ENCODE assay signal across 8 cellular contexts in the genomic region with DNA sequence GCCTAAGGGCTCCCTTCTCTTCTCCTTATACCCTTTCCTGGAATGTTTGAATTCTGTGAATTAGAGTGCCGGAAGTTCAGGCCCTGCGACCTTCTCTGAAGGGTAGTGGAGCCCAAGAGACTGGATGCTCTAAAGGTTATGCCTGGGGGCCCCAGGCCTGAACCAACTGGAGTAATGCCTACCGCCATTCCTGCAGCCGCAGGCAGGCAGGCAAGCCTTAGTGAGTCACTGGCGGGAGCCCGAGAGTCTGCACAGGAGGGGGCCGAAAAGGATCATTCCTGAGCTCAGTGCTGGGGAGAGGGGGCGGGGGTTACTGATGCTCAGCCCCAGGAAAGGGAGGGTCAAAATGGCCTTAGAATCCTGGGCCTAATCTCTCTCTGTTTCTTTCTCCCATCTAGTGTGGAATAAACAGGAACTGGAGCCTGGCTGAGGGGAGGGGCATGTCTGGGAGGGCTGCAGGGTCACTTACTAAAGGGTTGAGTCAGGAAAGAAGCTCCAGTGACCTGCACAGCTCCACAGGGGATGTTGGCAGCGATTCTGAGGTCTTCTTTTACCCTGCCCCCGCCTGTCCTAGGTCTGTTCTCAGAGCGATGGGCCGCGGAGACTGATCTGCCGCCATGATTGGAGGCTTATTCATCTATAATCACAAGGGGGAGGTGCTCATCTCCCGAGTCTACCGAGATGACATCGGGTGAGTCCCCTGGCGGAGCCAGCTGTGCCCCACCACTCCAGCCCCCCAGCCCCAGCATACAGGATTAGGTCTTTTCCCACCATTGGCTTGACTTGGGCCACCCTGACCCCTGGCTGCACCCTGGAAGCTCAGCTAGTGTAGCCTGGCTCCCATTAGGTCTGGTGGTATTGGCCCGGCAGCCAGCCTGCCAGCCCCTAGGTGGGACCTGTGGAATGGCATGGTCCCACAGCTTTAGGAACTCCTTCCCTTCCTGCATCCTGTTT. TPM values are rescaled to one million over a fixed set of nuclear protein-coding genes. Genes with fewer than 3 reads are reported as not detected.
DNase-seq lines count a peak whose midpoint lies in the region; ATAC-seq and TF ChIP-seq lines count a peak whose summit lies in the region.

No MANE protein-coding gene starts in this region.

- no peak overlapping the region for H2AFZ ChIP-seq in SK-N-SH (ENCODE audit: low read depth)

- H3K9me3 Mint-ChIP-seq in endodermal cell (no peaks in the 10 kb centered on the region), memory B cell (no peaks in the 10 kb centered on the region)

- no peak for ATAC-seq in memory B cell (ENCODE audit: low read depth)
- no peak for ATAC-seq in HG02852 (IDR thresholded peaks at IDR 0.05; ENCODE audit: unreplicated experiment)
- no peak for ATAC-seq in GM18517 (IDR thresholded peaks at IDR 0.05; ENCODE audit: unreplicated experiment)

- H3F3A ChIP-seq in SK-N-SH (replicated peaks; ENCODE audit: insufficient read depth), result peaks cover 40% of the 10 kb centered on the region

- peaks cover 28% of the 10 kb centered on the region for H4K20me1 ChIP-seq in SK-N-SH (ENCODE audit: insufficient read depth)

- H3K4me1 Mint-ChIP-seq in endodermal cell (peaks cover 19% of the 10 kb centered on the region), memory B cell (peaks cover 17% of the 10 kb centered on the region)

- peak overlapping the region; percentile 97 for H3K4me3 ChIP-seq in H7 (ENCODE audit: insufficient read depth, low read depth, low read length)
- H3K4me3 ChIP-seq in SK-N-SH (ENCODE audit: low read depth in 2 of 2, low read length in 1 of 2), result peak overlapping the region; percentile 93 to 96
- H3K4me3 ChIP-seq in endodermal cell (ENCODE audit: low read length), result peak overlapping the region; percentile 96
- peak overlapping the region in 1 of 3 donors; percentile 87 for H3K4me3 ChIP-seq in thyroid gland (replicated peaks in 1 of 3)

- no peaks in the 10 kb centered on the region for H3K27me3 ChIP-seq in H7 (ENCODE audit: control insufficient read depth, insufficient read depth, low read length)
- no peaks in the 10 kb centered on the region for H3K27me3 ChIP-seq in SK-N-SH (ENCODE audit: insufficient read depth)
- no peaks in the 10 kb centered on the region for H3K27me3 ChIP-seq in endodermal cell (ENCODE audit: control insufficient read depth, insufficient read depth, low read length, poor library complexity, severe bottlenecking)
- H3K27me3 ChIP-seq in thyroid gland, result no peaks in the 10 kb centered on the region

- H3K27me3 Mint-ChIP-seq in endodermal cell (ENCODE audit: insufficient read depth) (no peaks in the 10 kb centered on the region), memory B cell (no peaks in the 10 kb centered on the region)

- H3K36me3 Mint-ChIP-seq in endodermal cell (ENCODE audit: low read depth) (peaks cover 58% of the 10 kb centered on the region), memory B cell (peaks cover 20% of the 10 kb centered on the region)

- TF ChIP-seq POLR2A in thyroid gland (IDR thresholded peaks at IDR 0.05), result no peak

- in situ Hi-C loops in ACHN (cut with HindIII; ENCODE audit: low pct_ligation_motif_present, low pct_unique_long_range_greater_than_20kb, low sequenced_read_pairs), result no loop called here

- TF ChIP-seq RAD21 in SK-N-SH (IDR thresholded peaks at IDR 0.05; ENCODE audit: low read length), result no peak

- H3K4me3 Mint-ChIP-seq in endodermal cell (peak overlapping the region; percentile 98), memory B cell (peak overlapping the region; percentile 56)

- no peak for TF ChIP-seq CTCF in SK-N-SH (IDR thresholded peaks at IDR 0.05)
- TF ChIP-seq CTCF in endodermal cell (conservative IDR thresholded peaks at IDR 0.05), result peak; percentile 26
- no peak for TF ChIP-seq CTCF in thyroid gland (IDR thresholded peaks at IDR 0.05)

- H3K4me1 ChIP-seq in SK-N-SH (ENCODE audit: control insufficient read depth in 1 of 2, insufficient read depth in 2 of 2, low read depth in 1 of 2, low read length in 1 of 2), result peaks cover 29% of the 10 kb centered on the region in 2 experiments
- H3K4me1 ChIP-seq in endodermal cell (ENCODE audit: control insufficient read depth, insufficient read depth, low read length), result peaks cover 15% of the 10 kb centered on the region
- H3K4me1 ChIP-seq in thyroid gland, result peaks cover 26 to 29% of the 10 kb centered on the region in 2 donors

- peaks cover 54% of the 10 kb centered on the region for H3K79me2 ChIP-seq in SK-N-SH (ENCODE audit: insufficient read depth)

- 0 out of 4 replicates have a peak, but pooled peaks of 1 of the 2 experiments have one; percentile 24 for TF ChIP-seq EP300 in SK-N-SH (IDR thresholded peaks at IDR 0.05; ENCODE audit: borderline replicate concordance in 1 of 2, low read depth in 1 of 2, low read length in 1 of 2)

- intact Hi-C loops in thyroid gland (cut with DNase I), result loop anchor here (5.0 kb wide), 1 partner anchor 126 kb away; no protein-coding TSS in a partner anchor

- H3K9me2 ChIP-seq in SK-N-SH, result no peaks in the 10 kb centered on the region

- H3K36me3 ChIP-seq in H7 (replicated peaks; ENCODE audit: control insufficient read depth, insufficient read depth, low read length) (peaks cover 40% of the 10 kb centered on the region), SK-N-SH (replicated peaks in 1 of 2; ENCODE audit: control insufficient read depth in 1 of 2, insufficient read depth in 2 of 2, low read length in 1 of 2) (peaks cover 50 to 58% of the 10 kb centered on the region in 2 experiments), endodermal cell (ENCODE audit: control insufficient read depth, insufficient read depth, low read length) (peaks cover 62% of the 10 kb centered on the region), thyroid gland (peaks cover 34 to 39% of the 10 kb centered on the region in 2 donors)

- H3K9me3 ChIP-seq in SK-N-SH, result no peaks in the 10 kb centered on the region
- no peaks in the 10 kb centered on the region for H3K9me3 ChIP-seq in endodermal cell (ENCODE audit: control insufficient read depth, low read length)
- no peaks in the 10 kb centered on the region for H3K9me3 ChIP-seq in thyroid gland

- H3K27ac Mint-ChIP-seq in endodermal cell (peak overlapping the region; percentile 99), memory B cell (no peak overlapping the region)

- POLR2A ChIA-PET in SK-N-SH (lab: Yijun Ruan, JAX), result interaction anchor here (0.6 to 1.6 kb wide), 3 partner anchors 10 to 92 kb away, joined by 3 to 6 read pairs (median 4); a partner anchor contains a TSS

- peak overlapping the region; percentile 77 for H3K9ac ChIP-seq in SK-N-SH
- peak overlapping the region; percentile 81 for H3K9ac ChIP-seq in endodermal cell (ENCODE audit: extremely low read depth, low read length, poor library complexity, severe bottlenecking)

- CTCF ChIA-PET in SK-N-SH (lab: Yijun Ruan, JAX), result interaction anchor here (0.8 to 7.0 kb wide), 9 partner anchors 9 to 281 kb away, joined by 3 to 30 read pairs (median 4); a partner anchor contains a TSS

- DNase-seq in ACHN (peak; percentile 95), H7 (peak; percentile 94), SK-N-SH (peak; percentile 75), endodermal cell (peak; percentile 98), memory B cell (ENCODE audit: low spot score in 2 of 2) (no peak), thyroid gland (peak; percentile 65 to 67)

- H3K4me2 ChIP-seq in SK-N-SH, result peak overlapping the region; percentile 89

- peak overlapping the region; percentile 84 to 86 for H3K27ac ChIP-seq in SK-N-SH (ENCODE audit: low read depth in 2 of 2, low read length in 1 of 2)
- H3K27ac ChIP-seq in endodermal cell (ENCODE audit: low read depth, low read length), result peak overlapping the region; percentile 58
- peak overlapping the region; percentile 1 to 91 (median 64) for H3K27ac ChIP-seq in thyroid gland

- 15% methylated on average over 19 of the region's 19 CpGs for WGBS in SK-N-SH (ENCODE audit: low lambda C conversion rate)
- WGBS in endodermal cell (ENCODE audit: insufficient coverage in 1 of 2, insufficient read length in 1 of 2), 2 experiments, result 10 to 17% methylated on average over 11 to 19 of the region's 19 CpGs
- WGBS in thyroid gland, 2 donors, result 34 to 39% methylated on average over 16 to 19 of the region's 19 CpGs

RNA-seq across cellular contexts. Expression of a gene that starts 2.0 kb away (rescaled TPM):
- total RNA-seq in H7 (2014; rRNA removed; shearing (Covaris generic)), result 567 and 667 TPM in 2 replicates
- 645 and 759 TPM in 2 replicates for polyA plus RNA-seq in SK-N-SH (2012; rRNA removed)
- polyA plus RNA-seq in SK-N-SH (2012; cell fraction: cytosol; rRNA removed), result 537 and 665 TPM in 2 replicates
- 480 and 683 TPM in 2 replicates for polyA plus RNA-seq in SK-N-SH (2012; cell fraction: nucleus; rRNA removed)
- total RNA-seq in endodermal cell (100 to 1,000 TPM; 412 to 450 TPM), thyroid gland (100 to 1,000 TPM; 180 to 302 (median 212) TPM)
- 350 TPM for polyA plus RNA-seq in endodermal cell (2013, experiment 1 of 2)
- polyA plus RNA-seq in endodermal cell (2013, experiment 2 of 2), result 319 TPM

RNA-seq across cellular contexts. Expression of a gene that starts 9.3 kb away (rescaled TPM):
- 31.1 and 38.8 TPM in 2 replicates for total RNA-seq in H7 (2014; rRNA removed; shearing (Covaris generic))
- 55.6 and 59.2 TPM in 2 replicates for polyA plus RNA-seq in SK-N-SH (2012; rRNA removed)
- 23.3 and 30.6 TPM in 2 replicates for polyA plus RNA-seq in SK-N-SH (2012; cell fraction: cytosol; rRNA removed)
- 148 and 153 TPM in 2 replicates for polyA plus RNA-seq in SK-N-SH (2012; cell fraction: nucleus; rRNA removed)
- total RNA-seq in endodermal cell (10 to 100 TPM; 57.6 to 57.8 TPM), thyroid gland (10 to 100 TPM; 51.1 to 83.4 (median 72.6) TPM)
- polyA plus RNA-seq in endodermal cell (2013, experiment 1 of 2), result 42.9 TPM
- 32.9 TPM for polyA plus RNA-seq in endodermal cell (2013, experiment 2 of 2)

RNA-seq across cellular contexts. Expression of a gene that starts 21.5 kb away (rescaled TPM):
- 40.6 and 44.4 TPM in 2 replicates for total RNA-seq in H7 (2014; rRNA removed; shearing (Covaris generic))
- 29.6 and 30.1 TPM in 2 replicates for polyA plus RNA-seq in SK-N-SH (2012; rRNA removed)
- 16.3 and 19.3 TPM in 2 replicates for polyA plus RNA-seq in SK-N-SH (2012; cell fraction: cytosol; rRNA removed)
- polyA plus RNA-seq in SK-N-SH (2012; cell fraction: nucleus; rRNA removed), result 117 and 125 TPM in 2 replicates
- total RNA-seq in endodermal cell (10 to 100 TPM; 90.5 to 95.1 TPM), thyroid gland (100 to 1,000 TPM in 1 of 4 donors, 10 to 100 TPM in 3; 48.2 to 137 (median 65.3) TPM)
- polyA plus RNA-seq in endodermal cell (2013, experiment 1 of 2), result 84.3 TPM
- polyA plus RNA-seq in endodermal cell (2013, experiment 2 of 2), result 76.5 TPM

RNA-seq across cellular contexts. Expression of a gene that starts 41.5 kb away (rescaled TPM):
- 58.4 and 65.6 TPM in 2 replicates for total RNA-seq in H7 (2014; rRNA removed; shearing (Covaris generic))
- 46.8 and 61.5 TPM in 2 replicates for polyA plus RNA-seq in SK-N-SH (2012; rRNA removed)
- polyA plus RNA-seq in SK-N-SH (2012; cell fraction: cytosol; rRNA removed), result 36.1 and 42.9 TPM in 2 replicates
- polyA plus RNA-seq in SK-N-SH (2012; cell fraction: nucleus; rRNA removed), result 113 and 133 TPM in 2 replicates
- total RNA-seq in endodermal cell (10 to 100 TPM; 33.4 to 37.5 TPM), thyroid gland (10 to 100 TPM; 27.9 to 46.5 (median 42.2) TPM)
- 43.1 TPM for polyA plus RNA-seq in endodermal cell (2013, experiment 1 of 2)
- 32.9 TPM for polyA plus RNA-seq in endodermal cell (2013, experiment 2 of 2)

RNA-seq across cellular contexts. Expression of a gene that starts 52.7 kb away (rescaled TPM):
- total RNA-seq in H7 (2014; rRNA removed; shearing (Covaris generic)), result 0.41 TPM in 1 of 2 replicates, not detected in the other
- polyA plus RNA-seq in SK-N-SH (2012; rRNA removed), result 0.08 and 0.19 TPM in 2 replicates
- polyA plus RNA-seq in SK-N-SH (2012; cell fraction: cytosol; rRNA removed), result 0.05 and 0.20 TPM in 2 replicates
- polyA plus RNA-seq in SK-N-SH (2012; cell fraction: nucleus; rRNA removed), result 0.98 and 1.8 TPM in 2 replicates
- total RNA-seq in endodermal cell (under 1 TPM; 0.62 to 0.97 TPM), thyroid gland (under 1 TPM in 3 of 4 donors, not detected in 1; 0.42 to 0.88 (median 0.45) TPM)
- polyA plus RNA-seq in endodermal cell (2013, experiment 1 of 2), result 0.18 TPM
- 0.21 TPM for polyA plus RNA-seq in endodermal cell (2013, experiment 2 of 2)

Comparison
In these comparisons a context has a peak if more than half of its experiments do, and no peak if none do; other contexts are left out.
1. DNase-seq: peak in ACHN (single experiment), H7 (single experiment), SK-N-SH (single experiment), endodermal cell (single experiment) and thyroid gland (2 of 2); none in memory B cell (0 of 2).
2. Peak in every context shown above with its lines, with median percentiles within 50 percentile points of each other: H3K27ac ChIP-seq.